Comparison of ENCODE assay signal across 7 cellular contexts in genomic region chr6:53547166-53547814, GRCh38. TPM values are rescaled to one million over a fixed set of nuclear protein-coding genes. Genes with fewer than 3 reads are reported as not detected.
DNase-seq lines count a peak whose midpoint lies in the region; ATAC-seq and TF ChIP-seq lines count a peak whose summit lies in the region.

No MANE protein-coding gene starts in this region.

- H3K27ac ChIP-seq in neural progenitor cell = no peak overlapping the region

- H4K20me1 ChIP-seq in neural progenitor cell (ENCODE audit: low read depth) = peaks cover 5% of the 10 kb centered on the region

- H3K9me3 ChIP-seq in endocrine pancreas (ENCODE audit: control insufficient read depth, low read length) (no peaks in the 10 kb centered on the region), neural progenitor cell (ENCODE audit: low read depth) (no peaks in the 10 kb centered on the region)

- H3K9ac ChIP-seq in endocrine pancreas (ENCODE audit: control insufficient read depth, insufficient read depth, low read length) = peak overlapping the region; percentile 95
- H3K9ac ChIP-seq in neural progenitor cell = no peak overlapping the region

- H3K36me3 Mint-ChIP-seq in neural progenitor cell = peaks cover 2% of the 10 kb centered on the region

- peak overlapping the region; percentile 90 for H3K4me3 Mint-ChIP-seq in neural progenitor cell

- H3K27me3 ChIP-seq in endocrine pancreas (ENCODE audit: control insufficient read depth, insufficient read depth, low read length) (no peaks in the 10 kb centered on the region), neural progenitor cell (peaks cover 25% of the 10 kb centered on the region)

- no peak for TF ChIP-seq CTCF in neural progenitor cell (IDR thresholded peaks at IDR 0.05)

- H3K27me3 Mint-ChIP-seq in neural progenitor cell (ENCODE audit: insufficient read depth, low read depth) = peaks cover 10% of the 10 kb centered on the region

- peaks cover 27% of the 10 kb centered on the region for H3F3A ChIP-seq in neural progenitor cell (ENCODE audit: low read depth)

- DNase-seq in NCI-H748 treated with DMSO at 0.1 percent for 48 hours (lab: John Stamatoyannopoulos, UW) (peak; percentile 62), neural progenitor cell (ENCODE audit: low spot score) (peak; percentile 48), NCI-H2171 (lab: John Stamatoyannopoulos, UW) (no peak)

- H3K79me2 ChIP-seq in neural progenitor cell (ENCODE audit: low read depth) = peaks cover 16% of the 10 kb centered on the region

- H3K4me1 ChIP-seq in endocrine pancreas (ENCODE audit: control insufficient read depth, insufficient read depth, low read length) (peaks cover 9% of the 10 kb centered on the region), neural progenitor cell (peaks cover 12% of the 10 kb centered on the region)

- ATAC-seq in GM18909 (IDR thresholded peaks at IDR 0.05; ENCODE audit: poor library complexity, unreplicated experiment) (peak; percentile 11), HG02678 (IDR thresholded peaks at IDR 0.05; ENCODE audit: unreplicated experiment) (peak; percentile 13), HG03469 (IDR thresholded peaks at IDR 0.05; ENCODE audit: unreplicated experiment) (no peak)

- peaks cover 29% of the 10 kb centered on the region for H3K4me1 Mint-ChIP-seq in neural progenitor cell

- peaks cover 12% of the 10 kb centered on the region for H3K9me3 Mint-ChIP-seq in neural progenitor cell

- H3K4me3 ChIP-seq in endocrine pancreas (ENCODE audit: control insufficient read depth, insufficient read depth, low read length) = peak overlapping the region; percentile 96
- H3K4me3 ChIP-seq in neural progenitor cell = peak overlapping the region; percentile 53

- no peak overlapping the region for H3K27ac Mint-ChIP-seq in neural progenitor cell

- H3K36me3 ChIP-seq in endocrine pancreas (ENCODE audit: control insufficient read depth, insufficient read depth, low read length) (no peaks in the 10 kb centered on the region), neural progenitor cell (no peaks in the 10 kb centered on the region)

- H2AFZ ChIP-seq in neural progenitor cell (replicated peaks) = peak overlapping the region; percentile 81

- H3K4me2 ChIP-seq in neural progenitor cell = peak overlapping the region; percentile 81

RNA-seq across cellular contexts. Expression of gene GCLC, which starts 2.4 kb away (rescaled TPM):
- total RNA-seq in neural progenitor cell (ENCODE audit: low replicate concordance) = 21.2 and 26.0 TPM in 2 replicates
